ENCODE assay signal across 8 cellular contexts in the genomic region with DNA sequence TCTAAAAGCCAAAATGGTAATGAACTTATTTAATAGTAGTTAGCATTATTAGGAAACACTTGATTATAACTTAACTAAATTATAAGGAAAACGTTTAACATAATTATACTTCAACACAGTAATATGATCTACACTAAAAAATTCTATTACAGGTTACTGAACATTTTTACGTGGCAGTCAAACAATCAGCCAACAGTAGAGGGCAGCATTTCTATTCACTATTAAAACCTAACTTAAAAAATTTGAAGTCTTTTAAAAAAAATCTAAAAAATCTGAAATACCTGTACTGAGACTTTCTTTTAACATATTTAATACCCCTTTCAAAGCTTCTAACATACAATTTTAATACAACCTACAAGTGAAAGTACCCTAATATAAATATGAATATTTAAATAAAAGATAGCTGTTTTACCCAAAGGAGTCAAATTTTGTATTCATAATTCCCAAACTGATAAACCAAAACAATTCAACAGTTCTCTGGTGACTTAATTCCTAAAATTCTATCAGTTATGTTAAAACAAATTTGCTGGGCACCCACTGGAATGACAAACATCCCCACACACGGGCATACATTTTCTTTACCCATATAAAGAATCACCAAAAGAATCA. TPM values are rescaled to one million over a fixed set of nuclear protein-coding genes. Genes with fewer than 3 reads are reported as not detected.
DNase-seq lines count a peak whose midpoint lies in the region; ATAC-seq and TF ChIP-seq lines count a peak whose summit lies in the region.

No MANE protein-coding gene starts in this region.

- DNase-seq in AG10803 (ENCODE audit: low read depth) = peak; percentile 61
- peak; percentile 15 for DNase-seq in GM06990 (ENCODE audit: extremely low read depth, insufficient read length)
- DNase-seq in NCI-H2227 (lab: John Stamatoyannopoulos, UW; ENCODE audit: unreplicated experiment) = peak; percentile 52
- DNase-seq in activated naive CD4-positive, alpha-beta T cell treated with anti-CD3 and anti-CD28 coated beads for 36 hours = peak; percentile 67
- peak; percentile 12 to 36 (median 26) for DNase-seq in immature natural killer cell
- DNase-seq in stomach = no peak

- H3K36me3 Mint-ChIP-seq in activated naive CD4-positive, alpha-beta T cell treated with anti-CD3 and anti-CD28 coated beads for 36 hours (ENCODE audit: low read depth) = peaks cover 2% of the 10 kb centered on the region
- H3K36me3 Mint-ChIP-seq in immature natural killer cell = peaks cover 0 to 1% (median 0%) of the 10 kb centered on the region in 3 donors

- no peak overlapping the region for H3K4me3 Mint-ChIP-seq in activated naive CD4-positive, alpha-beta T cell treated with anti-CD3 and anti-CD28 coated beads for 36 hours
- H3K4me3 Mint-ChIP-seq in immature natural killer cell = no peak overlapping the region

- H3K9me3 Mint-ChIP-seq in activated naive CD4-positive, alpha-beta T cell treated with anti-CD3 and anti-CD28 coated beads for 36 hours = no peaks in the 10 kb centered on the region
- no peaks in the 10 kb centered on the region for H3K9me3 Mint-ChIP-seq in immature natural killer cell

- no peak overlapping the region for H3K27ac ChIP-seq in stomach

- 11 to 18% (median 14%) methylated on average over 3 of the region's 3 CpGs for WGBS in stomach, 5 donors

- H3K27me3 ChIP-seq in GM06990 (replicated peaks; ENCODE audit: control insufficient read depth, insufficient read depth, low read length) (no peaks in the 10 kb centered on the region), stomach (no peaks in the 10 kb centered on the region)

- CTCF ChIA-PET in activated naive CD4-positive, alpha-beta T cell treated with anti-CD3 and anti-CD28 coated beads for 36 hours (lab: Charles Lee) = interaction anchor here (0.6 to 3.6 kb wide), 38 partner anchors 8 to 728 kb away, joined by 3 to 48 read pairs (median 4); no protein-coding TSS in a partner anchor

- peaks cover 0 to 50% (median 19%) of the 10 kb centered on the region in 4 donors for H3K4me1 ChIP-seq in stomach

- ATAC-seq in HG02973 (IDR thresholded peaks at IDR 0.05; ENCODE audit: unreplicated experiment) (no peak), GM21515 (IDR thresholded peaks at IDR 0.05; ENCODE audit: unreplicated experiment) (no peak)

- H3K27me3 Mint-ChIP-seq in activated naive CD4-positive, alpha-beta T cell treated with anti-CD3 and anti-CD28 coated beads for 36 hours (ENCODE audit: low read depth) = no peaks in the 10 kb centered on the region
- H3K27me3 Mint-ChIP-seq in immature natural killer cell (ENCODE audit: low read depth in 3 of 3) = no peaks in the 10 kb centered on the region

- no peak overlapping the region for H3K27ac Mint-ChIP-seq in activated naive CD4-positive, alpha-beta T cell treated with anti-CD3 and anti-CD28 coated beads for 36 hours
- peak overlapping the region in 1 of 6 donors; percentile 30 for H3K27ac Mint-ChIP-seq in immature natural killer cell

- TF ChIP-seq POLR2A in stomach (IDR thresholded peaks at IDR 0.05) = no peak

- TF ChIP-seq EP300 in stomach (IDR thresholded peaks at IDR 0.05) = no peak

- no peaks in the 10 kb centered on the region; the same call in 1 of the 2 replicates for H3K36me3 ChIP-seq in GM06990 (ENCODE audit: control insufficient read depth, insufficient read depth, low read length)
- no peaks in the 10 kb centered on the region for H3K36me3 ChIP-seq in stomach

- H3K4me1 Mint-ChIP-seq in activated naive CD4-positive, alpha-beta T cell treated with anti-CD3 and anti-CD28 coated beads for 36 hours (ENCODE audit: low read depth) = peaks cover 64% of the 10 kb centered on the region
- peaks cover 29 to 49% of the 10 kb centered on the region in 2 donors for H3K4me1 Mint-ChIP-seq in immature natural killer cell

- intact Hi-C loops in activated naive CD4-positive, alpha-beta T cell treated with anti-CD3 and anti-CD28 coated beads for 36 hours (cut with micrococcal nuclease) = loop anchor here (1.0 to 2.0 kb wide), 3 partner anchors 42 to 253 kb away; a partner anchor contains a TSS
- intact Hi-C loops in stomach (cut with DNase I; ENCODE audit: low total_unique reads) = no loop called here

- H3K4me3 ChIP-seq in AG10803 (ENCODE audit: low read length) (no peak overlapping the region), GM06990 (replicated peaks; ENCODE audit: low read depth, low read length) (no peak overlapping the region), stomach (no peak overlapping the region)

- H3K9me3 ChIP-seq in stomach = no peaks in the 10 kb centered on the region

- TF ChIP-seq CTCF in AG10803 (conservative IDR thresholded peaks at IDR 0.05; ENCODE audit: low read length) (peak; percentile 75), GM06990 (IDR thresholded peaks at IDR 0.05; ENCODE audit: insufficient read depth, low read length, poor library complexity, severe bottlenecking) (peak; percentile 57), stomach (IDR thresholded peaks at IDR 0.05) (peak in 5 of 7 experiments; percentile 39 to 76 (median 48))

RNA-seq across cellular contexts. Expression of a gene that starts 41.5 kb away (rescaled TPM):
- total RNA-seq in activated naive CD4-positive, alpha-beta T cell treated with anti-CD3 and anti-CD28 coated beads for 36 hours = 10 to 100 TPM; 51.9 to 55.2 TPM
- 10 to 100 TPM; 16.1 to 27.3 (median 26.3) TPM for polyA plus RNA-seq in immature natural killer cell
- total RNA-seq in stomach = 100 to 1,000 TPM in 3 of 5 donors, 10 to 100 TPM in 2; 89.9 to 173 (median 147) TPM
- 10 to 100 TPM; 17.9 to 26.9 (median 23.7) TPM for polyA plus RNA-seq in stomach
